11 cellular contexts compared by ENCODE assay signal in the genomic region with DNA sequence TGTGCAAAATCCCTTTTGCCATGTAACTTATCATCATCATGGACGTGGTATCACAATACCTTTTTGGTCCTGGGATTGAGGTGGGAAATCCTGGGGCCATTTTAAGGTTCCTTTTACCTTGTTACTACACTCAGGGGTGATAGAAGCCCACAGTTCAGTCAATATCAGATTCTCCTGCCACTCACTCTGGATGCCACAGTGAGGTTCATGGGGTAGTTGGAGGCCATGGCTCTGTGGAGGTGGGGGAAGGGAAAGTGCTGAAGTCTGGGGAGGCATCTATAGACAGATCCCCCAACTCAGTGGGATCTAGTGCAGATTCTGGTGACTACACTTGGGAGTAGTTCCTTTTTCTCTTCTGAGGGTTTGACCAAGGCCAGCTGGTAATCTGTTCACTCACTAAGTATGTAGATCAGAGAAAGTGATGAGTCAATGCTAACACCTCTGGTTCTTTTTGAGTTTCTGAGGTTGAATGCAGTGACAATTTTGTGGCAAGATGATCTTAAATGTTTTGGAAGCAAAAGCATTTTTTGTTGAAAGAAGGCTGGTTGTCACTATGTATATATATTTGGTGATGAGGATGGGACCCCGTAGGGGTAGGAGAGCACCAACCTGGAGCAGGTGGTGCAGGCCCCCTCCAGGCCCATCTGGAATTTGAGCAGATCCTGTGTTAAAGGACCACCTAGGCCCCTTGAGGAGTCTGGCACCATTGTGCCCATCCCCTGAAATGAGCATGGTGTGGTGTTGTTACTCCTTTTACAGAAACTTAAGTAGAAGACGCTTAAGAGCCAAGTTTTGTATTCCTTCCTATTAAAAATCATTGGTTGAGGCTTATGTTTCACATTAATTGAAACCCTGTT. TPM values are rescaled to one million over a fixed set of nuclear protein-coding genes. Genes with fewer than 3 reads are reported as not detected.
DNase-seq lines count a peak whose midpoint lies in the region; ATAC-seq and TF ChIP-seq lines count a peak whose summit lies in the region.
"Had no signal": no experiment of that assay in that cellular context is flagged by ENCODE, and none has a peak within 500 bp of the region (broad histone marks: within the 10 kb centered on the region; RNA-seq: fewer than 3 reads in every experiment).

No MANE protein-coding gene starts in this region.

- DNase-seq in colonic mucosa (peak; percentile 5), left colon (no peak), D341Med (ENCODE audit: low spot score) (no peak), COLO829 (ENCODE audit: low spot score) (no peak), SHP77 (lab: John Stamatoyannopoulos, UW) (no peak)
- DNase-seq: Peyer's patch, T1000 had no signal

- H3K4me3 ChIP-seq in colonic mucosa: no peak overlapping the region
- H3K4me3 ChIP-seq: Peyer's patch had no signal

- H3K27me3 ChIP-seq in colonic mucosa: no peaks in the 10 kb centered on the region
- H3K27me3 ChIP-seq: Peyer's patch had no signal

- ATAC-seq in GM18498 (IDR thresholded peaks at IDR 0.05; ENCODE audit: unreplicated experiment) (peak; percentile 76), GM21390 (IDR thresholded peaks at IDR 0.05; ENCODE audit: unreplicated experiment) (peak; percentile 78), HG03342 (IDR thresholded peaks at IDR 0.05; ENCODE audit: unreplicated experiment) (peak; percentile 75), left colon (no peak)

- no peak for TF ChIP-seq CTCF in colonic mucosa (IDR thresholded peaks at IDR 0.05)

- no peak overlapping the region for H3K9ac ChIP-seq in colonic mucosa (ENCODE audit: low read depth in 2 of 2, low read length in 2 of 2)

- H3K9me3 ChIP-seq in colonic mucosa: no peaks in the 10 kb centered on the region
- H3K9me3 ChIP-seq: Peyer's patch had no signal

- H3K36me3 ChIP-seq in colonic mucosa: no peaks in the 10 kb centered on the region
- H3K36me3 ChIP-seq: Peyer's patch had no signal

- no peak overlapping the region for H3K27ac ChIP-seq in colonic mucosa
- H3K27ac ChIP-seq: Peyer's patch had no signal

- intact Hi-C loops in colonic mucosa (cut with DNase I) (no loop called here), left colon (cut with DNase I, micrococcal nuclease) (no loop called here)

- no peaks in the 10 kb centered on the region for H3K4me1 ChIP-seq in colonic mucosa
- H3K4me1 ChIP-seq: Peyer's patch had no signal

RNA-seq across cellular contexts. Expression of a gene that starts 18.8 kb away (rescaled TPM):
- total RNA-seq in colonic mucosa: 10 to 100 TPM; 25.1 to 52.5 TPM
- total RNA-seq in left colon: 10 to 100 TPM; 41.9 to 48.7 TPM
- total RNA-seq: HepG2 had no signal
